17 cellular contexts compared by ENCODE assay signal in genomic region chr5:180117378-180117725, GRCh38.
"Had no signal": no experiment of that assay in that cellular context is flagged by ENCODE, and none has a peak within 500 bp of the region (broad histone marks: within the 10 kb centered on the region; RNA-seq: fewer than 3 reads in every experiment).

No MANE protein-coding gene starts in this region.

- H3K4me3 ChIP-seq: dorsolateral prefrontal cortex, heart left ventricle, spleen, tibial artery, upper lobe of left lung, uterus had no signal

- DNase-seq: effector CD8-positive, alpha-beta T cell; hippocampal formation; kidney glomerular epithelial cell; mesendoderm; naive thymus-derived CD4-positive, alpha-beta T cell; stimulated activated CD4-positive, alpha-beta T cell treated with anti-CD3 and anti-CD28 coated beads, Interleukin-15, amount 100 ng/mL, for 24 hours; stimulated activated CD4-positive, alpha-beta T cell treated with anti-CD3 and anti-CD28 coated beads, Interleukin-1b, Interleukin-23, amount 100 ng/mL, for 48 hours; stimulated activated CD4-positive, alpha-beta T cell treated with anti-CD3 and anti-CD28 coated beads, Interleukin-4, amount 100 ng/mL, for 24 hours had no signal

- H3K9me3 ChIP-seq: heart left ventricle, neutrophil, spleen, tibial artery, upper lobe of left lung, uterus had no signal

- H3K36me3 ChIP-seq: heart left ventricle, neutrophil, spleen, tibial artery, upper lobe of left lung, uterus had no signal

- H3K4me1 ChIP-seq: heart left ventricle, tibial artery, upper lobe of left lung, uterus had no signal

- ATAC-seq: heart left ventricle; naive thymus-derived CD4-positive, alpha-beta T cell; stimulated activated memory B cell treated with anti-CD40 and anti-IgM and Interleukin-4, amounts not matched to agents 10 μg/mL and 1 μg/mL and 100 μg/mL, for 72 hours had no signal

- FAIRE-seq: frontal cortex had no signal

- H3K27ac ChIP-seq: heart left ventricle, neutrophil, spleen, tibial artery, upper lobe of left lung, uterus had no signal
